In the genomic region with DNA sequence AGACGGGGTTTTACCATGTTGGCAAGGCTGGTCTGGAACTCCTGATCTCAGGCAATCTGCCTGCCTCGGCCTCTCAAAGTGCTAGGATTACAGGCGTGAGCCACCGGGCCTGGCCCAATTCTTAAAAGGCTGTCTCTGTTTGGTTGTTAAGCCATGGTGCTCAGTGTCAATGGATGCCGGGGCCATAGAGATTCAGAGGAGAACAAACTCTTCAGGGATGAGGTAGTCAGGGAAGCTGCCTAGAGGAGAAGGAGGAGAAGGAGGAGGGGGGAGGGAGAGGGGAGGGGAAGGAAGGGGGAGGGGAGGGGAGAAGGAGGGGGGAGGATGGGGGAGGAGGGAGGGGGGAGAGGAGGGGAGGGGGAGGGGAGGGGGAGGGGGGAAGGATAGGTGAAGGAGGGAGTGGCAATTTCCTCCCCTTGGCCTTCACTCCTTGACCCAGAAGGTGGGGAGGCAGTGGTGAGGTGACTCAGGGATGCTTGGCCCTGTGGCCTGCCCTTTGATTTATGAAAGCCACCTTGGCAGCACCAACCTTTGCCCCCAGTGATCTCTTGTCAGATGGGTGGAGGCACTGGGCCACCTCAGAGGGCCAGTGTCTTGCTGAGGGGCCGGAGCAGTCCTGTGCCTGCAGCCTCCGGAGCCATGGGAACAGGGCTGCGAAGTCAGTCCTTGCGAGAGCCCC, we compare ENCODE assay signal across 1 cellular context.
TF ChIP-seq lines count a peak whose summit lies in the region.

A gene with protein sequence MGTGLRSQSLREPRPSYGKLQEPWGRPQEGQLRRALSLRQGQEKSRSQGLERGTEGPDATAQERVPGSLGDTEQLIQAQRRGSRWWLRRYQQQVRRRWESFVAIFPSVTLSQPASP (plus strand): TSS at position 581 of the 679 bp plus-strand sequence. CDS start 59 bp downstream, at position 640.

TF ChIP-seq in SK-N-SH treated with all-trans-retinoic acid at 6 μM for 48 hours, 23 proteins besides CTCF, POLR2A, EP300 and RAD21 (continued from another document):
- TF ChIP-seq, protein P1, sequence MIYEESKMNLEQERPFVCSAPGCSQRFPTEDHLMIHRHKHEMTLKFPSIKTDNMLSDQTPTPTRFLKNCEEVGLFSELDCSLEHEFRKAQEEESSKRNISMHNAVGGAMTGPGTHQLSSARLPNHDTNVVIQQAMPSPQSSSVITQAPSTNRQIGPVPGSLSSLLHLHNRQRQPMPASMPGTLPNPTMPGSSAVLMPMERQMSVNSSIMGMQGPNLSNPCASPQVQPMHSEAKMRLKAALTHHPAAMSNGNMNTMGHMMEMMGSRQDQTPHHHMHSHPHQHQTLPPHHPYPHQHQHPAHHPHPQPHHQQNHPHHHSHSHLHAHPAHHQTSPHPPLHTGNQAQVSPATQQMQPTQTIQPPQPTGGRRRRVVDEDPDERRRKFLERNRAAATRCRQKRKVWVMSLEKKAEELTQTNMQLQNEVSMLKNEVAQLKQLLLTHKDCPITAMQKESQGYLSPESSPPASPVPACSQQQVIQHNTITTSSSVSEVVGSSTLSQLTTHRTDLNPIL (CRISPR knock-in tag; IDR thresholded peaks at IDR 0.05; ENCODE audit: low read depth) = no peak
- no peak for TF ChIP-seq RARB (CRISPR knock-in tag; IDR thresholded peaks at IDR 0.05)
- no peak for TF ChIP-seq ESRRG (CRISPR knock-in tag; IDR thresholded peaks at IDR 0.05)
- no peak for TF ChIP-seq BACH2 (CRISPR knock-in tag; IDR thresholded peaks at IDR 0.05; ENCODE audit: borderline replicate concordance)
- TF ChIP-seq TSHZ2 (CRISPR knock-in tag; IDR thresholded peaks at IDR 0.05) = no peak
TF ChIP-seq in SK-N-SH treated with all-trans-retinoic acid at 6 μM for 48 hours: peak in this region for 0.
